Comparison of ENCODE assay signal across 22 cellular contexts in genomic region chr4:140138428-140138827, GRCh38. TPM values are rescaled to one million over a fixed set of nuclear protein-coding genes. Genes with fewer than 3 reads are reported as not detected.
DNase-seq lines count a peak whose midpoint lies in the region; ATAC-seq and TF ChIP-seq lines count a peak whose summit lies in the region.
"Had no signal": no experiment of that assay in that cellular context is flagged by ENCODE, and none has a peak within 500 bp of the region (broad histone marks: within the 10 kb centered on the region; RNA-seq: fewer than 3 reads in every experiment).

No MANE protein-coding gene starts in this region.

- H3K4me2 ChIP-seq in mesenchymal stem cell (ENCODE audit: low read length, poor library complexity, severe bottlenecking) = no peak overlapping the region

- H3K18ac ChIP-seq in mesenchymal stem cell (ENCODE audit: low read depth in 1 of 2, low read length in 2 of 2) = no peak overlapping the region

- H3K36me3 ChIP-seq in HUES48 (ENCODE audit: control insufficient read depth, insufficient read depth, low read length) (no peaks in the 10 kb centered on the region), mesenchymal stem cell (ENCODE audit: control insufficient read depth in 1 of 2, insufficient read depth in 2 of 2, low read depth in 1 of 2, low read length in 2 of 2) (no peaks in the 10 kb centered on the region)

- WGBS in mesenchymal stem cell = 86% methylated on average over 5 of the region's 6 CpGs

- H3K9ac ChIP-seq in HUES48 (ENCODE audit: low read depth, low read length) (peak overlapping the region; percentile 10; the same call in 1 of the 2 replicates), mesenchymal stem cell (ENCODE audit: low read length) (no peak overlapping the region)

- peak overlapping the region; percentile 28 for H2AK5ac ChIP-seq in mesenchymal stem cell (ENCODE audit: low read length, severe bottlenecking)

- H3K9me3 ChIP-seq in HUES48 (ENCODE audit: control insufficient read depth, insufficient read depth, low read length) = no peaks in the 10 kb centered on the region
- H3K9me3 ChIP-seq in mesenchymal stem cell (ENCODE audit: control insufficient read depth, low read length) = no peaks in the 10 kb centered on the region
- H3K9me3 ChIP-seq: testis had no signal

- no peak overlapping the region for H4K91ac ChIP-seq in mesenchymal stem cell (ENCODE audit: low read length)

- H4K8ac ChIP-seq in mesenchymal stem cell (ENCODE audit: low read length) = no peak overlapping the region

- H3K4me1 ChIP-seq in HUES48 (ENCODE audit: control insufficient read depth, insufficient read depth, low read length) (peaks cover 44% of the 10 kb centered on the region), mesenchymal stem cell (ENCODE audit: control insufficient read depth, insufficient read depth, low read depth, low read length) (peaks cover 6% of the 10 kb centered on the region)

- no peak overlapping the region for H2AFZ ChIP-seq in mesenchymal stem cell (ENCODE audit: low read depth, low read length)

- no peak overlapping the region; the same call in 1 of the 2 replicates for H3K4me3 ChIP-seq in HUES48 (ENCODE audit: low read depth, low read length)
- H3K4me3 ChIP-seq in mesenchymal stem cell (ENCODE audit: insufficient read depth in 1 of 2, low read depth in 1 of 2, low read length in 2 of 2) = no peak overlapping the region
- H3K4me3 ChIP-seq: coronary artery, testis had no signal

- no peak overlapping the region for H3K23ac ChIP-seq in mesenchymal stem cell (ENCODE audit: low read length in 2 of 2)

- no peak overlapping the region for H3K14ac ChIP-seq in mesenchymal stem cell (ENCODE audit: low read length in 2 of 2)

- peaks cover 41% of the 10 kb centered on the region for H3K4me1 Mint-ChIP-seq in type B pancreatic cell (ENCODE audit: unreplicated experiment)

- TF ChIP-seq CTCF in VCaP (conservative IDR thresholded peaks at IDR 0.05) (no peak), type B pancreatic cell (conservative IDR thresholded peaks at IDR 0.05) (no peak)

- no peaks in the 10 kb centered on the region for H3K27me3 Mint-ChIP-seq in type B pancreatic cell

- peaks cover 8% of the 10 kb centered on the region for H3K79me1 ChIP-seq in mesenchymal stem cell (replicated peaks; ENCODE audit: low read length, poor library complexity, severe bottlenecking)

- ATAC-seq in GM21825 (IDR thresholded peaks at IDR 0.05; ENCODE audit: unreplicated experiment) (no peak), HG02885 (IDR thresholded peaks at IDR 0.05; ENCODE audit: poor library complexity, unreplicated experiment) (no peak)

- DNase-seq in mesenchymal stem cell (no peak), type B pancreatic cell (ENCODE audit: extremely low spot score, unreplicated experiment) (no peak), activated gamma-delta T cell treated with Interleukin-2 at 50 U/mL for 16 hours (no peak), NCI-H1694 treated with DMSO at 0.1 percent for 48 hours (lab: John Stamatoyannopoulos, UW) (no peak)
- DNase-seq: activated naive CD4-positive, alpha-beta T cell treated with anti-CD3 and anti-CD28 coated beads, Interleukin-2, amount 10 ng/mL, durations not matched to agents 7 days and 5 days; activated T-cell treated with anti-CD3 and anti-CD28 coated beads, Interleukin-2, amount 50 U/mL, for 48 hours; amniotic stem cell; EL; HFFc6; MV-4-11; NCI-H2171 treated with DMSO at 0.1 percent for 48 hours; occipital lobe; retina; stimulated activated CD4-positive, alpha-beta T cell treated with anti-CD3 and anti-CD28 coated beads, Interleukin-2, amount 100 ng/mL, for 48 hours; stimulated activated naive CD4-positive, alpha-beta T cell; testis had no signal

- H3K27ac ChIP-seq in HUES48 (ENCODE audit: low read depth, low read length) = peak overlapping the region; percentile 74
- H3K27ac ChIP-seq in VCaP = peak overlapping the region; percentile 99
- peak overlapping the region; percentile 25 for H3K27ac ChIP-seq in mesenchymal stem cell (ENCODE audit: low read length, poor library complexity, severe bottlenecking)
- H3K27ac ChIP-seq: coronary artery, testis had no signal

- peaks cover 7% of the 10 kb centered on the region for H3K9me3 Mint-ChIP-seq in type B pancreatic cell
- H3K9me3 Mint-ChIP-seq: activated naive CD4-positive, alpha-beta T cell treated with anti-CD3 and anti-CD28 coated beads, Interleukin-2, amount 10 ng/mL, durations not matched to agents 7 days and 5 days; CD14-positive monocyte; HFFc6 had no signal

- H2BK120ac ChIP-seq in mesenchymal stem cell (ENCODE audit: low read depth, low read length) = no peak overlapping the region

- H2BK15ac ChIP-seq in mesenchymal stem cell (ENCODE audit: low read depth, poor library complexity, severe bottlenecking) = no peak overlapping the region

- no peak overlapping the region for H3K4me3 Mint-ChIP-seq in type B pancreatic cell
- H3K4me3 Mint-ChIP-seq: activated naive CD4-positive, alpha-beta T cell treated with anti-CD3 and anti-CD28 coated beads, Interleukin-2, amount 10 ng/mL, durations not matched to agents 7 days and 5 days; CD14-positive monocyte had no signal

- H3K27me3 ChIP-seq in HUES48 (ENCODE audit: control insufficient read depth, insufficient read depth, low read length) (no peaks in the 10 kb centered on the region), mesenchymal stem cell (ENCODE audit: control insufficient read depth in 1 of 2, insufficient read depth in 1 of 2, low read length in 2 of 2) (no peaks in the 10 kb centered on the region)
- H3K27me3 ChIP-seq: testis had no signal

- peak overlapping the region; percentile 58 for H3K27ac Mint-ChIP-seq in type B pancreatic cell
- H3K27ac Mint-ChIP-seq: activated naive CD4-positive, alpha-beta T cell treated with anti-CD3 and anti-CD28 coated beads, Interleukin-2, amount 10 ng/mL, durations not matched to agents 7 days and 5 days had no signal

- no peak overlapping the region for H2BK5ac ChIP-seq in mesenchymal stem cell (ENCODE audit: low read depth, low read length, poor library complexity, severe bottlenecking)

- H3K36me3 Mint-ChIP-seq in type B pancreatic cell = peaks cover 12% of the 10 kb centered on the region
- H3K36me3 Mint-ChIP-seq: activated naive CD4-positive, alpha-beta T cell treated with anti-CD3 and anti-CD28 coated beads, Interleukin-2, amount 10 ng/mL, durations not matched to agents 7 days and 5 days had no signal

- H3K4ac ChIP-seq in mesenchymal stem cell (ENCODE audit: low read depth in 1 of 2, low read length in 2 of 2) = no peak overlapping the region

- H2BK12ac ChIP-seq in mesenchymal stem cell (ENCODE audit: low read length in 2 of 2) = no peak overlapping the region

RNA-seq across cellular contexts. Expression of gene MAML3, which starts 15.6 kb away (rescaled TPM):
- 2.5 TPM for polyA plus RNA-seq in mesenchymal stem cell (2013, experiment 1 of 2)
- 2.4 TPM for polyA plus RNA-seq in mesenchymal stem cell (2013, experiment 2 of 2)
- total RNA-seq in type B pancreatic cell (ENCODE audit: low replicate concordance) = 21.8 and 26.9 TPM in 2 replicates

Comparison
In these comparisons a context has a peak if more than half of its experiments do, and no peak if none do; other contexts are left out.
1. H3K27ac ChIP-seq: peak in every context shown above with its lines; median percentile 99 in VCaP; 74 in HUES48; 25 in mesenchymal stem cell.